1 cellular context compared by ENCODE assay signal in the genomic region with DNA sequence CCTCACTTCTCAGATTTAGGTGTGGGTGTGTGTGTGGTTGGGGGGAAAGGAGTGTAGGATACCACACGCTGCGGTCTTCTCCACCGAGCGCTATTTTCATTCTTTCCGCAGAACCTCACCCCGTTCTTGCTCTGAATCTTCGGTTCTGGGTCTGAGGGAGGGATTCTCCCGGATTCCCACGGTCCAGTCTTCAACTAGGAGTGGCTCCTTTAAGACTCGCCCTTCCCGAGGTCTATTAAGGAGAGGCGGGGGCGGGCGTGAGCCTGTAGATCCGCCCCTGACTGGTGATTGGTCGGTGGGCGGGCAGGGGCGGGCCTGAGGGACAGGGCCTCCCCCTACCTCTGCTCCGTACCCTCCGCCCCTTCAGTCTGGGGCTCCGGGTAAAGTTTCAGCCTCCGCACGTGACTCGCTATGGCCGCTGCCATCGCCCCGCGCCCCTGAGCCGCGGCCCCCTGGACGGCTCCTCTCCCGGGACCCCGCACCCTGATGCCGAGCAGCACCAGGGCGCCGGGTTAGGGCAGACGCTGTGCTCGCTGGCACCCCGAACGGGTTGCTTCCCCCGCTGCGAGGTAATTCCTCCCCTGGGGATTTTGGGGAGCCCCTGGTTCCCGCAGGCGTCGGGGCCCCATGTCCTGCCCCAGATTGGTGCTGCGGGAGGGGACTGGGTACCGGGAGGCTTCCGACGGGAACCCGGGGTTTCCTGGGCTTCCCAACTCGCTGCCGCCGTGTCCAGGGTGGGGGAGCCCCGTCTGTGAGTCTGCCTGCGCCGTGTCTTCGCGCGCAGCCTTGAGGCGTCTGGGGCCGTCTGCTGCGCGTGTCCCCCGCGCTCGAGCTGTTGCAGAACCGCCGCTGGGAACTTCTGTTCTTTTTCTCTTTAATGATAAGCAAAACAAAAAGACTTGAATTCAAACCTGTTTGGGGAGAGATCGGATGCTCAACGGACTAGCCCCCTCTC.
TF ChIP-seq lines count a peak whose summit lies in the region.

No MANE protein-coding gene starts in this region.

TF ChIP-seq in HEK293, 187 proteins besides CTCF, POLR2A, EP300 and RAD21 (continued from another document and continues in another):
- TF ChIP-seq, protein P1, sequence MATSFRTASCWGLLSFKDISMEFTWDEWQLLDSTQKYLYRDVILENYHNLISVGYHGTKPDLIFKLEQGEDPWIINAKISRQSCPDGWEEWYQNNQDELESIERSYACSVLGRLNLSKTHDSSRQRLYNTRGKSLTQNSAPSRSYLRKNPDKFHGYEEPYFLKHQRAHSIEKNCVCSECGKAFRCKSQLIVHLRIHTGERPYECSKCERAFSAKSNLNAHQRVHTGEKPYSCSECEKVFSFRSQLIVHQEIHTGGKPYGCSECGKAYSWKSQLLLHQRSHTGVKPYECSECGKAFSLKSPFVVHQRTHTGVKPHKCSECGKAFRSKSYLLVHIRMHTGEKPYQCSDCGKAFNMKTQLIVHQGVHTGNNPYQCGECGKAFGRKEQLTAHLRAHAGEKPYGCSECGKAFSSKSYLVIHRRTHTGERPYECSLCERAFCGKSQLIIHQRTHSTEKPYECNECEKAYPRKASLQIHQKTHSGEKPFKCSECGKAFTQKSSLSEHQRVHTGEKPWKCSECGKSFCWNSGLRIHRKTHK (tag by site-specific recombination; IDR thresholded peaks at IDR 0.05): no peak
- no peak for TF ChIP-seq ZNF112 (tag by site-specific recombination; IDR thresholded peaks at IDR 0.05)
- no peak for TF ChIP-seq ZNF830 (tag by site-specific recombination; IDR thresholded peaks at IDR 0.05; ENCODE audit: low read depth)
- TF ChIP-seq ZNF658 (tag by site-specific recombination; IDR thresholded peaks at IDR 0.05): no peak
- TF ChIP-seq, protein P2, sequence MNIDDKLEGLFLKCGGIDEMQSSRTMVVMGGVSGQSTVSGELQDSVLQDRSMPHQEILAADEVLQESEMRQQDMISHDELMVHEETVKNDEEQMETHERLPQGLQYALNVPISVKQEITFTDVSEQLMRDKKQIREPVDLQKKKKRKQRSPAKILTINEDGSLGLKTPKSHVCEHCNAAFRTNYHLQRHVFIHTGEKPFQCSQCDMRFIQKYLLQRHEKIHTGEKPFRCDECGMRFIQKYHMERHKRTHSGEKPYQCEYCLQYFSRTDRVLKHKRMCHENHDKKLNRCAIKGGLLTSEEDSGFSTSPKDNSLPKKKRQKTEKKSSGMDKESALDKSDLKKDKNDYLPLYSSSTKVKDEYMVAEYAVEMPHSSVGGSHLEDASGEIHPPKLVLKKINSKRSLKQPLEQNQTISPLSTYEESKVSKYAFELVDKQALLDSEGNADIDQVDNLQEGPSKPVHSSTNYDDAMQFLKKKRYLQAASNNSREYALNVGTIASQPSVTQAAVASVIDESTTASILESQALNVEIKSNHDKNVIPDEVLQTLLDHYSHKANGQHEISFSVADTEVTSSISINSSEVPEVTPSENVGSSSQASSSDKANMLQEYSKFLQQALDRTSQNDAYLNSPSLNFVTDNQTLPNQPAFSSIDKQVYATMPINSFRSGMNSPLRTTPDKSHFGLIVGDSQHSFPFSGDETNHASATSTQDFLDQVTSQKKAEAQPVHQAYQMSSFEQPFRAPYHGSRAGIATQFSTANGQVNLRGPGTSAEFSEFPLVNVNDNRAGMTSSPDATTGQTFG (tag by site-specific recombination; IDR thresholded peaks at IDR 0.05; ENCODE audit: borderline replicate concordance): no peak
- TF ChIP-seq ZNF24 (tag by site-specific recombination; IDR thresholded peaks at IDR 0.05): no peak
- TF ChIP-seq, protein P3, sequence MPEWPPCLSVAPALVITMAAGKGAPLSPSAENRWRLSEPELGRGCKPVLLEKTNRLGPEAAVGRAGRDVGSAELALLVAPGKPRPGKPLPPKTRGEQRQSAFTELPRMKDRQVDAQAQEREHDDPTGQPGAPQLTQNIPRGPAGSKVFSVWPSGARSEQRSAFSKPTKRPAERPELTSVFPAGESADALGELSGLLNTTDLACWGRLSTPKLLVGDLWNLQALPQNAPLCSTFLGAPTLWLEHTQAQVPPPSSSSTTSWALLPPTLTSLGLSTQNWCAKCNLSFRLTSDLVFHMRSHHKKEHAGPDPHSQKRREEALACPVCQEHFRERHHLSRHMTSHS (tag by site-specific recombination; IDR thresholded peaks at IDR 0.05): no peak
- TF ChIP-seq ZFP69B (tag by site-specific recombination; IDR thresholded peaks at IDR 0.05): no peak
- no peak for TF ChIP-seq ZNF433 (tag by site-specific recombination; IDR thresholded peaks at IDR 0.05; ENCODE audit: low read depth)
- peak; percentile 48; the same call in 1 of the 2 replicates for TF ChIP-seq MZF1 (tag by site-specific recombination; IDR thresholded peaks at IDR 0.05; ENCODE audit: borderline replicate concordance)
- TF ChIP-seq, protein P4, sequence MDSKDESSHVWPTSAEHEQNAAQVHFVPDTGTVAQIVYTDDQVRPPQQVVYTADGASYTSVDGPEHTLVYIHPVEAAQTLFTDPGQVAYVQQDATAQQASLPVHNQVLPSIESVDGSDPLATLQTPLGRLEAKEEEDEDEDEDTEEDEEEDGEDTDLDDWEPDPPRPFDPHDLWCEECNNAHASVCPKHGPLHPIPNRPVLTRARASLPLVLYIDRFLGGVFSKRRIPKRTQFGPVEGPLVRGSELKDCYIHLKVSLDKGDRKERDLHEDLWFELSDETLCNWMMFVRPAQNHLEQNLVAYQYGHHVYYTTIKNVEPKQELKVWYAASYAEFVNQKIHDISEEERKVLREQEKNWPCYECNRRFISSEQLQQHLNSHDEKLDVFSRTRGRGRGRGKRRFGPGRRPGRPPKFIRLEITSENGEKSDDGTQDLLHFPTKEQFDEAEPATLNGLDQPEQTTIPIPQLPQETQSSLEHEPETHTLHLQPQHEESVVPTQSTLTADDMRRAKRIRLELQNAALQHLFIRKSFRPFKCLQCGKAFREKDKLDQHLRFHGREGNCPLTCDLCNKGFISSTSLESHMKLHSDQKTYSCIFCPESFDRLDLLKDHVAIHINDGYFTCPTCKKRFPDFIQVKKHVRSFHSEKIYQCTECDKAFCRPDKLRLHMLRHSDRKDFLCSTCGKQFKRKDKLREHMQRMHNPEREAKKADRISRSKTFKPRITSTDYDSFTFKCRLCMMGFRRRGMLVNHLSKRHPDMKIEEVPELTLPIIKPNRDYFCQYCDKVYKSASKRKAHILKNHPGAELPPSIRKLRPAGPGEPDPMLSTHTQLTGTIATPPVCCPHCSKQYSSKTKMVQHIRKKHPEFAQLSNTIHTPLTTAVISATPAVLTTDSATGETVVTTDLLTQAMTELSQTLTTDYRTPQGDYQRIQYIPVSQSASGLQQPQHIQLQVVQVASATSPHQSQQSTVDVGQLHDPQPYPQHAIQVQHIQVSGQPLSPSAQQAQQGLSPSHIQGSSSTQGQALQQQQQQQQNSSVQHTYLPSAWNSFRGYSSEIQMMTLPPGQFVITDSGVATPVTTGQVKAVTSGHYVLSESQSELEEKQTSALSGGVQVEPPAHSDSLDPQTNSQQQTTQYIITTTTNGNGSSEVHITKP (tag by site-specific recombination; IDR thresholded peaks at IDR 0.05): no peak
- TF ChIP-seq OVOL3 (tag by site-specific recombination; IDR thresholded peaks at IDR 0.05): no peak
- no peak for TF ChIP-seq ZNF221 (tag by site-specific recombination; IDR thresholded peaks at IDR 0.05; ENCODE audit: borderline replicate concordance)
- peak; percentile 58 for TF ChIP-seq ZNF629 (tag by site-specific recombination; IDR thresholded peaks at IDR 0.05)
- TF ChIP-seq, protein P5, sequence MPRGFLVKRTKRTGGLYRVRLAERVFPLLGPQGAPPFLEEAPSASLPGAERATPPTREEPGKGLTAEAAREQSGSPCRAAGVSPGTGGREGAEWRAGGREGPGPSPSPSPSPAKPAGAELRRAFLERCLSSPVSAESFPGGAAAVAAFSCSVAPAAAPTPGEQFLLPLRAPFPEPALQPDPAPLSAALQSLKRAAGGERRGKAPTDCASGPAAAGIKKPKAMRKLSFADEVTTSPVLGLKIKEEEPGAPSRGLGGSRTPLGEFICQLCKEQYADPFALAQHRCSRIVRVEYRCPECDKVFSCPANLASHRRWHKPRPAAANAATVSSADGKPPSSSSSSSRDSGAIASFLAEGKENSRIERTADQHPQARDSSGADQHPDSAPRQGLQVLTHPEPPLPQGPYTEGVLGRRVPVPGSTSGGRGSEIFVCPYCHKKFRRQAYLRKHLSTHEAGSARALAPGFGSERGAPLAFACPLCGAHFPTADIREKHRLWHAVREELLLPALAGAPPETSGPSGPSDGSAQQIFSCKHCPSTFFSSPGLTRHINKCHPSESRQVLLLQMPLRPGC (tag by site-specific recombination; IDR thresholded peaks at IDR 0.05): no peak
- no peak for TF ChIP-seq ZNF266 (tag by site-specific recombination; IDR thresholded peaks at IDR 0.05; ENCODE audit: low read depth)
- TF ChIP-seq ZXDB (tag by site-specific recombination; IDR thresholded peaks at IDR 0.05): peak; percentile 80
- no peak for TF ChIP-seq ZNF596 (tag by site-specific recombination; IDR thresholded peaks at IDR 0.05)
- TF ChIP-seq, protein P6, sequence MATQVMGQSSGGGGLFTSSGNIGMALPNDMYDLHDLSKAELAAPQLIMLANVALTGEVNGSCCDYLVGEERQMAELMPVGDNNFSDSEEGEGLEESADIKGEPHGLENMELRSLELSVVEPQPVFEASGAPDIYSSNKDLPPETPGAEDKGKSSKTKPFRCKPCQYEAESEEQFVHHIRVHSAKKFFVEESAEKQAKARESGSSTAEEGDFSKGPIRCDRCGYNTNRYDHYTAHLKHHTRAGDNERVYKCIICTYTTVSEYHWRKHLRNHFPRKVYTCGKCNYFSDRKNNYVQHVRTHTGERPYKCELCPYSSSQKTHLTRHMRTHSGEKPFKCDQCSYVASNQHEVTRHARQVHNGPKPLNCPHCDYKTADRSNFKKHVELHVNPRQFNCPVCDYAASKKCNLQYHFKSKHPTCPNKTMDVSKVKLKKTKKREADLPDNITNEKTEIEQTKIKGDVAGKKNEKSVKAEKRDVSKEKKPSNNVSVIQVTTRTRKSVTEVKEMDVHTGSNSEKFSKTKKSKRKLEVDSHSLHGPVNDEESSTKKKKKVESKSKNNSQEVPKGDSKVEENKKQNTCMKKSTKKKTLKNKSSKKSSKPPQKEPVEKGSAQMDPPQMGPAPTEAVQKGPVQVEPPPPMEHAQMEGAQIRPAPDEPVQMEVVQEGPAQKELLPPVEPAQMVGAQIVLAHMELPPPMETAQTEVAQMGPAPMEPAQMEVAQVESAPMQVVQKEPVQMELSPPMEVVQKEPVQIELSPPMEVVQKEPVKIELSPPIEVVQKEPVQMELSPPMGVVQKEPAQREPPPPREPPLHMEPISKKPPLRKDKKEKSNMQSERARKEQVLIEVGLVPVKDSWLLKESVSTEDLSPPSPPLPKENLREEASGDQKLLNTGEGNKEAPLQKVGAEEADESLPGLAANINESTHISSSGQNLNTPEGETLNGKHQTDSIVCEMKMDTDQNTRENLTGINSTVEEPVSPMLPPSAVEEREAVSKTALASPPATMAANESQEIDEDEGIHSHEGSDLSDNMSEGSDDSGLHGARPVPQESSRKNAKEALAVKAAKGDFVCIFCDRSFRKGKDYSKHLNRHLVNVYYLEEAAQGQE (tag by site-specific recombination; IDR thresholded peaks at IDR 0.05): no peak
- TF ChIP-seq, protein P7, sequence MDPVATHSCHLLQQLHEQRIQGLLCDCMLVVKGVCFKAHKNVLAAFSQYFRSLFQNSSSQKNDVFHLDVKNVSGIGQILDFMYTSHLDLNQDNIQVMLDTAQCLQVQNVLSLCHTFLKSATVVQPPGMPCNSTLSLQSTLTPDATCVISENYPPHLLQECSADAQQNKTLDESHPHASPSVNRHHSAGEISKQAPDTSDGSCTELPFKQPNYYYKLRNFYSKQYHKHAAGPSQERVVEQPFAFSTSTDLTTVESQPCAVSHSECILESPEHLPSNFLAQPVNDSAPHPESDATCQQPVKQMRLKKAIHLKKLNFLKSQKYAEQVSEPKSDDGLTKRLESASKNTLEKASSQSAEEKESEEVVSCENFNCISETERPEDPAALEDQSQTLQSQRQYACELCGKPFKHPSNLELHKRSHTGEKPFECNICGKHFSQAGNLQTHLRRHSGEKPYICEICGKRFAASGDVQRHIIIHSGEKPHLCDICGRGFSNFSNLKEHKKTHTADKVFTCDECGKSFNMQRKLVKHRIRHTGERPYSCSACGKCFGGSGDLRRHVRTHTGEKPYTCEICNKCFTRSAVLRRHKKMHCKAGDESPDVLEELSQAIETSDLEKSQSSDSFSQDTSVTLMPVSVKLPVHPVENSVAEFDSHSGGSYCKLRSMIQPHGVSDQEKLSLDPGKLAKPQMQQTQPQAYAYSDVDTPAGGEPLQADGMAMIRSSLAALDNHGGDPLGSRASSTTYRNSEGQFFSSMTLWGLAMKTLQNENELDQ (tag by site-specific recombination; IDR thresholded peaks at IDR 0.05; ENCODE audit: low read depth): no peak
- TF ChIP-seq, protein P8, sequence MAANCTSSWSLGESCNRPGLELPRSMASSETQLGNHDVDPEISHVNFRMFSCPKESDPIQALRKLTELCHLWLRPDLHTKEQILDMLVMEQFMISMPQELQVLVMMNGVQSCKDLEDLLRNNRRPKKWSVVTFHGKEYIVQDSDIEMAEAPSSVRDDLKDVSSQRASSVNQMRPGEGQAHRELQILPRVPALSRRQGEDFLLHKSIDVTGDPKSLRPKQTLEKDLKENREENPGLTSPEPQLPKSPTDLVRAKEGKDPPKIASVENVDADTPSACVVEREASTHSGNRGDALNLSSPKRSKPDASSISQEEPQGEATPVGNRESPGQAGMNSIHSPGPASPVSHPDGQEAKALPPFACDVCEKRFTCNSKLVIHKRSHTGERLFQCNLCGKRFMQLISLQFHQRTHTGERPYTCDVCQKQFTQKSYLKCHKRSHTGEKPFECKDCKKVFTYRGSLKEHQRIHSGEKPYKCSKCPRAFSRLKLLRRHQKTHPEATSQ (tag by site-specific recombination; IDR thresholded peaks at IDR 0.05): no peak
- peak; percentile 50; the same call in 1 of the 2 replicates for TF ChIP-seq ZBTB17 (tag by site-specific recombination; IDR thresholded peaks at IDR 0.05)
- peak; percentile 31; the same call in 1 of the 2 replicates for TF ChIP-seq KLF10 (tag by site-specific recombination; IDR thresholded peaks at IDR 0.05)
- TF ChIP-seq, protein P9, sequence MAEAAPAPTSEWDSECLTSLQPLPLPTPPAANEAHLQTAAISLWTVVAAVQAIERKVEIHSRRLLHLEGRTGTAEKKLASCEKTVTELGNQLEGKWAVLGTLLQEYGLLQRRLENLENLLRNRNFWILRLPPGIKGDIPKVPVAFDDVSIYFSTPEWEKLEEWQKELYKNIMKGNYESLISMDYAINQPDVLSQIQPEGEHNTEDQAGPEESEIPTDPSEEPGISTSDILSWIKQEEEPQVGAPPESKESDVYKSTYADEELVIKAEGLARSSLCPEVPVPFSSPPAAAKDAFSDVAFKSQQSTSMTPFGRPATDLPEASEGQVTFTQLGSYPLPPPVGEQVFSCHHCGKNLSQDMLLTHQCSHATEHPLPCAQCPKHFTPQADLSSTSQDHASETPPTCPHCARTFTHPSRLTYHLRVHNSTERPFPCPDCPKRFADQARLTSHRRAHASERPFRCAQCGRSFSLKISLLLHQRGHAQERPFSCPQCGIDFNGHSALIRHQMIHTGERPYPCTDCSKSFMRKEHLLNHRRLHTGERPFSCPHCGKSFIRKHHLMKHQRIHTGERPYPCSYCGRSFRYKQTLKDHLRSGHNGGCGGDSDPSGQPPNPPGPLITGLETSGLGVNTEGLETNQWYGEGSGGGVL (tag by site-specific recombination; IDR thresholded peaks at IDR 0.05): peak; percentile 56
- TF ChIP-seq ZNF560 (tag by site-specific recombination; IDR thresholded peaks at IDR 0.05; ENCODE audit: borderline replicate concordance): no peak
- TF ChIP-seq ZNF600 (tag by site-specific recombination; IDR thresholded peaks at IDR 0.05): peak; percentile 74; the same call in 1 of the 2 replicates
- TF ChIP-seq ZNF114 (tag by site-specific recombination; IDR thresholded peaks at IDR 0.05): no peak
- TF ChIP-seq ZNF175 (tag by site-specific recombination; IDR thresholded peaks at IDR 0.05): no peak
- no peak for TF ChIP-seq ZNF23 (tag by site-specific recombination; IDR thresholded peaks at IDR 0.05; ENCODE audit: borderline replicate concordance)
- peak; percentile 63 for TF ChIP-seq ZNF76 (tag by site-specific recombination; IDR thresholded peaks at IDR 0.05; ENCODE audit: borderline replicate concordance, low read depth)
